ENCODE assay signal across 8 cellular contexts in genomic region chr2:88903744-88904353, GRCh38.
DNase-seq lines count a peak whose midpoint lies in the region; TF ChIP-seq lines count a peak whose summit lies in the region.

No MANE protein-coding gene starts in this region.

- no peaks in the 10 kb centered on the region for H3K36me3 ChIP-seq in HEK293 (ENCODE audit: control insufficient read depth in 2 of 2, insufficient read depth in 1 of 2, low read length in 2 of 2)

- TF ChIP-seq CTCF in HEK293 (tag by site-specific recombination; IDR thresholded peaks at IDR 0.05) = peak; percentile 63

- POLR2A ChIA-PET in HEK293 (lab: Yijun Ruan, JAX) = no interaction called here

- no peak overlapping the region for H3K27ac ChIP-seq in HEK293 (ENCODE audit: extremely low read depth, low read depth, low read length)

- DNase-seq in DMS53 (lab: John Stamatoyannopoulos, UW) (peak; percentile 73), RPMI8226 (peak; percentile 25), fibroblast of the conjunctiva (ENCODE audit: low read depth) (peak; percentile 1), renal cortical epithelial cell (ENCODE audit: low read depth) (peak; percentile 32), NCI-H187 treated with DMSO at 0.1 percent for 48 hours (lab: John Stamatoyannopoulos, UW) (no peak), NCI-H1048 (lab: John Stamatoyannopoulos, UW) (no peak)
- no peak for DNase-seq in stimulated activated CD8-positive, alpha-beta memory T cell treated with anti-CD3 and anti-CD28 coated beads, Interleukin-4, amount 100 ng/mL, for 48 hours

- CTCF ChIA-PET in HEK293 (lab: Yijun Ruan, JAX) = interaction anchor here (0.6 to 2.0 kb wide), 20 partner anchors 9 to 252 kb away, joined by 3 to 12 read pairs (median 4); no protein-coding TSS in a partner anchor

- no peaks in the 10 kb centered on the region for H3K4me1 ChIP-seq in HEK293 (ENCODE audit: control insufficient read depth, insufficient read depth, low read length)

- no peak overlapping the region for H3K4me3 ChIP-seq in HEK293 (ENCODE audit: low read depth, low read length)

- H3K9me3 ChIP-seq in HEK293 (ENCODE audit: control insufficient read depth, insufficient read depth, low read depth, low read length) = no peaks in the 10 kb centered on the region

TF ChIP-seq in HEK293, 187 proteins besides CTCF, POLR2A, EP300 and RAD21:
- TF ChIP-seq GLIS2 (tag by site-specific recombination; IDR thresholded peaks at IDR 0.05) (no peak), ZNF654 (tag by site-specific recombination; IDR thresholded peaks at IDR 0.05; ENCODE audit: low read depth) (peak; percentile 69)

Comparison
In these comparisons a context has a peak if more than half of its experiments do, and no peak if none do; other contexts are left out.
1. DNase-seq: peak in DMS53 (single experiment), RPMI8226 (single experiment), fibroblast of the conjunctiva (single experiment) and renal cortical epithelial cell (single experiment); none in NCI-H187 treated with DMSO at 0.1 percent for 48 hours (single experiment), stimulated activated CD8-positive, alpha-beta memory T cell treated with anti-CD3 and anti-CD28 coated beads, Interleukin-4, amount 100 ng/mL, for 48 hours (single experiment) and NCI-H1048 (single experiment).